ENCODE assay signal across 21 cellular contexts in genomic region chr19:3776479-3777040, GRCh38. TPM values are rescaled to one million over a fixed set of nuclear protein-coding genes. Genes with fewer than 3 reads are reported as not detected.
DNase-seq lines count a peak whose midpoint lies in the region; ATAC-seq, FAIRE-seq and TF ChIP-seq lines count a peak whose summit lies in the region.
"Had no signal": no experiment of that assay in that cellular context is flagged by ENCODE, and none has a peak within 500 bp of the region (broad histone marks: within the 10 kb centered on the region; RNA-seq: fewer than 3 reads in every experiment).

No MANE protein-coding gene starts in this region.

- ATAC-seq in activated CD4-positive, alpha-beta T cell treated with anti-CD3 and anti-CD28 coated beads for 36 hours: peak; percentile 23
- no peak for ATAC-seq in HG02610 (IDR thresholded peaks at IDR 0.05; ENCODE audit: unreplicated experiment)
- ATAC-seq: A549 had no signal

- intact Hi-C loops in activated CD4-positive, alpha-beta T cell treated with anti-CD3 and anti-CD28 coated beads for 36 hours (cut with DNase I, micrococcal nuclease): no loop called here

- H3K27me3 Mint-ChIP-seq in activated CD4-positive, alpha-beta T cell treated with anti-CD3 and anti-CD28 coated beads for 36 hours: no peaks in the 10 kb centered on the region
- H3K27me3 Mint-ChIP-seq: CD4-positive, alpha-beta T cell; IgD-negative memory B cell had no signal

- H3K36me3 Mint-ChIP-seq in activated CD4-positive, alpha-beta T cell treated with anti-CD3 and anti-CD28 coated beads for 36 hours (ENCODE audit: low read depth): peaks cover 10% of the 10 kb centered on the region
- H3K36me3 Mint-ChIP-seq: IgD-negative memory B cell had no signal

- no peak overlapping the region for H3K4me3 ChIP-seq in bronchial epithelial cell (ENCODE audit: low read depth, low read length)
- H3K4me3 ChIP-seq: A549, HAP-1 had no signal

- H3K4me1 Mint-ChIP-seq in activated CD4-positive, alpha-beta T cell treated with anti-CD3 and anti-CD28 coated beads for 36 hours: no peaks in the 10 kb centered on the region

- DNase-seq in activated CD4-positive, alpha-beta T cell treated with anti-CD3 and anti-CD28 coated beads for 36 hours: no peak
- no peak for DNase-seq in activated CD4-positive, alpha-beta T cell treated with anti-CD3 and anti-CD28 coated beads, Interleukin-2, amount 50 U/mL, for 48 hours
- DNase-seq in HEK293T (ENCODE audit: extremely low spot score): no peak
- DNase-seq in bronchial epithelial cell (ENCODE audit: low read depth): no peak
- no peak for DNase-seq in NCI-H2107 (lab: John Stamatoyannopoulos, UW)
- no peak for DNase-seq in epidermal melanocyte (ENCODE audit: insufficient read length, low spot score)
- DNase-seq: AML-193; Caco-2; CD4-positive, alpha-beta T cell; DMS153; DMS79; GDM1; HFFc6; KG1 had no signal

- H3K4me3 Mint-ChIP-seq in activated CD4-positive, alpha-beta T cell treated with anti-CD3 and anti-CD28 coated beads for 36 hours: no peak overlapping the region
- H3K4me3 Mint-ChIP-seq: CD4-positive, alpha-beta T cell; HFFc6; IgD-negative memory B cell had no signal

- FAIRE-seq in bronchial epithelial cell (lab: Jason Lieb, UNC): peak; percentile 43
- FAIRE-seq: A549, HTR-8/SVneo had no signal

- H3K27me3 ChIP-seq in bronchial epithelial cell (ENCODE audit: control insufficient read depth, insufficient read depth, low read length): no peaks in the 10 kb centered on the region

- CTCF ChIA-PET in activated CD4-positive, alpha-beta T cell treated with anti-CD3 and anti-CD28 coated beads for 36 hours (lab: Charles Lee): no interaction called here
- CTCF ChIA-PET in HEK293T (lab: Yijun Ruan, JAX): no interaction called here

- no peak for TF ChIP-seq CTCF in bronchial epithelial cell (IDR thresholded peaks at IDR 0.05; ENCODE audit: insufficient read depth, low read length, severe bottlenecking)

- H3K9me3 Mint-ChIP-seq in activated CD4-positive, alpha-beta T cell treated with anti-CD3 and anti-CD28 coated beads for 36 hours (ENCODE audit: low read depth): peaks cover 1% of the 10 kb centered on the region
- H3K9me3 Mint-ChIP-seq: CD4-positive, alpha-beta T cell had no signal

- no peaks in the 10 kb centered on the region for H3K36me3 ChIP-seq in bronchial epithelial cell (ENCODE audit: control insufficient read depth, insufficient read depth, low read length)
- H3K36me3 ChIP-seq: HAP-1 had no signal

- POLR2A ChIA-PET in activated CD4-positive, alpha-beta T cell treated with anti-CD3 and anti-CD28 coated beads for 36 hours (lab: Charles Lee): no interaction called here
- POLR2A ChIA-PET in HEK293T (lab: Yijun Ruan, JAX): interaction anchor here (0.7 kb wide), 1 partner anchor 14 kb away, joined by 3 read pairs; the partner anchor contains the start of gene MRPL54

- no peak overlapping the region for H3K27ac Mint-ChIP-seq in activated CD4-positive, alpha-beta T cell treated with anti-CD3 and anti-CD28 coated beads for 36 hours
- H3K27ac Mint-ChIP-seq: CD4-positive, alpha-beta T cell; HFFc6 had no signal

TF ChIP-seq in HEK293T, 16 proteins besides CTCF, POLR2A, EP300 and RAD21:
- TF ChIP-seq TARDBP (IDR thresholded peaks at IDR 0.05): peak; percentile 2
- no peak for TF ChIP-seq ELF4 (IDR thresholded peaks at IDR 0.05)
TF ChIP-seq in HEK293T: peak in this region for 1.

RNA-seq across cellular contexts. Expression of gene RAX2, which starts 4.5 kb away (rescaled TPM):
- total RNA-seq in activated CD4-positive, alpha-beta T cell treated with anti-CD3 and anti-CD28 coated beads for 36 hours: not detected
- not detected in 2 replicates for total RNA-seq in bronchial epithelial cell
- total RNA-seq: Caco-2; CD4-positive, alpha-beta T cell; Daoy; H4; HFFc6 had no signal

RNA-seq across cellular contexts. Expression of gene MATK, which starts 9.6 kb away (rescaled TPM):
- 10 to 100 TPM; 24.3 to 30.1 TPM for total RNA-seq in activated CD4-positive, alpha-beta T cell treated with anti-CD3 and anti-CD28 coated beads for 36 hours
- total RNA-seq in bronchial epithelial cell: not detected in 2 replicates
- total RNA-seq: HFFc6 had no signal

RNA-seq across cellular contexts. Expression of gene MRPL54, which starts 14.1 kb away (rescaled TPM):
- 10 to 100 TPM; 54.8 to 63.9 TPM for total RNA-seq in activated CD4-positive, alpha-beta T cell treated with anti-CD3 and anti-CD28 coated beads for 36 hours
- 84.8 and 87.3 TPM in 2 replicates for total RNA-seq in bronchial epithelial cell

RNA-seq across cellular contexts. Expression of gene APBA3, which starts 15.1 kb away (rescaled TPM):
- 10 to 100 TPM; 29.8 to 37.1 TPM for total RNA-seq in activated CD4-positive, alpha-beta T cell treated with anti-CD3 and anti-CD28 coated beads for 36 hours
- 11.3 and 17.8 TPM in 2 replicates for total RNA-seq in bronchial epithelial cell

Comparison
In these comparisons a context has a peak if more than half of its experiments do, and no peak if none do; other contexts are left out.
1. RNA of gene MATK, which starts 9.6 kb away (total RNA-seq): 24.3 to 30.1 TPM in activated CD4-positive, alpha-beta T cell treated with anti-CD3 and anti-CD28 coated beads for 36 hours; not detected in bronchial epithelial cell; every median in the first group is over 10 times any median in the second.